Comparison of ENCODE assay signal across 1 cellular context in genomic region chr19:5585461-5586299, GRCh38.
TF ChIP-seq lines count a peak whose summit lies in the region.

No MANE protein-coding gene starts in this region.

TF ChIP-seq in K562, 482 proteins besides CTCF, POLR2A, EP300 and RAD21:
- TF ChIP-seq CBFA2T3 (IDR thresholded peaks at IDR 0.05), result peak; percentile 82
- peak; percentile 73; the same call in 1 of the 2 replicates for TF ChIP-seq MYNN (IDR thresholded peaks at IDR 0.05)
- TF ChIP-seq MYNN (CRISPR knock-in tag; IDR thresholded peaks at IDR 0.05), result no peak
- TF ChIP-seq KDM2B (CRISPR knock-in tag; IDR thresholded peaks at IDR 0.05), result no peak
- peak in 1 of 2 experiments; percentile 33 for TF ChIP-seq E2F6 (IDR thresholded peaks at IDR 0.05; ENCODE audit: borderline replicate concordance in 1 of 2, extremely low read depth in 1 of 2, insufficient read depth in 1 of 2, insufficient read length in 1 of 2, low read depth in 1 of 2, low read length in 1 of 2, poor library complexity in 1 of 2, severe bottlenecking in 1 of 2)
- peak; percentile 82 for TF ChIP-seq VEZF1 (CRISPR knock-in tag; IDR thresholded peaks at IDR 0.05)
- TF ChIP-seq RBM17 (IDR thresholded peaks at IDR 0.05; ENCODE audit: borderline replicate concordance, low read depth, low read length), result no peak
- TF ChIP-seq ARNT (IDR thresholded peaks at IDR 0.05), result 0 out of 4 replicates have a peak, but pooled peaks of 1 of the 2 experiments have one; percentile 54
- no peak for TF ChIP-seq TEAD1 (CRISPR knock-in tag; IDR thresholded peaks at IDR 0.05)
- TF ChIP-seq ZNF75A (CRISPR knock-in tag; IDR thresholded peaks at IDR 0.05), result no peak
- TF ChIP-seq MAZ (CRISPR knock-in tag; conservative IDR thresholded peaks at IDR 0.05 in 1 of 2, IDR thresholded peaks at IDR 0.05 in 1 of 2), result peak in 1 of 2 experiments; percentile 47; a peak in 1 of 4 replicates
- peak; percentile 62 for TF ChIP-seq EGR1 (conservative IDR thresholded peaks at IDR 0.05)
- 0 out of 4 replicates have a peak, but pooled peaks of 1 of the 2 experiments have one; percentile 24 for TF ChIP-seq MNT (conservative IDR thresholded peaks at IDR 0.05)
- TF ChIP-seq FOXA3 (CRISPR knock-in tag; conservative IDR thresholded peaks at IDR 0.05 in 1 of 2, IDR thresholded peaks at IDR 0.05 in 1 of 2), result no peak
- 0 out of 2 replicates have a peak, but pooled peaks have one; percentile 27 for TF ChIP-seq CBFB (CRISPR knock-in tag; IDR thresholded peaks at IDR 0.05)
- TF ChIP-seq MYC (IDR thresholded peaks at IDR 0.05; ENCODE audit: low read depth, low read length), result no peak
- no peak for TF ChIP-seq MYC (CRISPR knock-in tag; IDR thresholded peaks at IDR 0.05; ENCODE audit: borderline replicate concordance, low read depth)
- TF ChIP-seq POLR2AphosphoS5 (IDR thresholded peaks at IDR 0.05; ENCODE audit: control insufficient read depth, insufficient read depth, low read depth, low read length), result peak; percentile 56; the same call in 1 of the 2 replicates
- peak; percentile 97 for TF ChIP-seq ZBTB33 (CRISPR knock-in tag; IDR thresholded peaks at IDR 0.05)
- peak; percentile 71 for TF ChIP-seq POLR2G (IDR thresholded peaks at IDR 0.05; ENCODE audit: low read depth, low read length)
- TF ChIP-seq ZBTB7A (IDR thresholded peaks at IDR 0.05; ENCODE audit: borderline replicate concordance, control insufficient read depth, low read depth, low read length), result peak; percentile 81; the same call in 1 of the 2 replicates
- TF ChIP-seq HINFP (tag; conservative IDR thresholded peaks at IDR 0.05; ENCODE audit: low read depth), result no peak
- 0 out of 2 replicates have a peak, but pooled peaks have one; percentile 44 for TF ChIP-seq RNF2 (IDR thresholded peaks at IDR 0.05)
- TF ChIP-seq CEBPG (CRISPR knock-in tag; IDR thresholded peaks at IDR 0.05), result peak; percentile 21; the same call in 1 of the 2 replicates
- no peak for TF ChIP-seq CEBPG (tag; conservative IDR thresholded peaks at IDR 0.05 in 1 of 2, IDR thresholded peaks at IDR 0.05 in 1 of 2)
- TF ChIP-seq YY1 (IDR thresholded peaks at IDR 0.05; ENCODE audit: borderline replicate concordance in 1 of 3, control insufficient read depth in 1 of 3, extremely low read depth in 1 of 3, insufficient read depth in 3 of 3, insufficient read length in 1 of 3, insufficient replicate concordance in 2 of 3, low read depth in 1 of 3, low read length in 2 of 3), result peak in 1 of 3 experiments; percentile 6
- peak; percentile 57; the same call in 1 of the 2 replicates for TF ChIP-seq PML (IDR thresholded peaks at IDR 0.05; ENCODE audit: low read length)
- peak; percentile 39; the same call in 1 of the 2 replicates for TF ChIP-seq TAL1 (IDR thresholded peaks at IDR 0.05)
- 0 out of 2 replicates have a peak, but pooled peaks have one; percentile 16 for TF ChIP-seq FOXM1 (IDR thresholded peaks at IDR 0.05; ENCODE audit: low read depth)
- no peak for TF ChIP-seq FOXM1 (CRISPR knock-in tag; IDR thresholded peaks at IDR 0.05; ENCODE audit: low read depth)
- peak; percentile 64 for TF ChIP-seq NCOR1 (IDR thresholded peaks at IDR 0.05)
- peak; percentile 30; the same call in 1 of the 2 replicates for TF ChIP-seq PKNOX1 (IDR thresholded peaks at IDR 0.05)
- 0 out of 2 replicates have a peak, but pooled peaks have one; percentile 13 for TF ChIP-seq SMARCA4 (IDR thresholded peaks at IDR 0.05)
- TF ChIP-seq STAT5A (IDR thresholded peaks at IDR 0.05; ENCODE audit: borderline replicate concordance, low read length), result 0 out of 2 replicates have a peak, but pooled peaks have one; percentile 32
- 0 out of 2 replicates have a peak, but pooled peaks have one; percentile 27 for TF ChIP-seq MTA2 (IDR thresholded peaks at IDR 0.05; ENCODE audit: low read depth)
- TF ChIP-seq CBX1 (IDR thresholded peaks at IDR 0.05; ENCODE audit: low read depth), result 0 out of 2 replicates have a peak, but pooled peaks have one; percentile 31
- TF ChIP-seq RBM22 (IDR thresholded peaks at IDR 0.05; ENCODE audit: low read depth, low read length, poor library complexity, severe bottlenecking), result peak; percentile 13
- TF ChIP-seq TFAP4 (CRISPR knock-in tag; IDR thresholded peaks at IDR 0.05; ENCODE audit: borderline replicate concordance), result peak; percentile 50; the same call in 1 of the 2 replicates
- TF ChIP-seq CBFA2T2 (conservative IDR thresholded peaks at IDR 0.05), result peak; percentile 62
- TF ChIP-seq NFIC (IDR thresholded peaks at IDR 0.05), result peak; percentile 33
- TF ChIP-seq HMGN3 (IDR thresholded peaks at IDR 0.05; ENCODE audit: borderline replicate concordance, extremely low read depth, insufficient read length, low read depth, low read length), result peak; percentile 15
- TF ChIP-seq DPF2 (IDR thresholded peaks at IDR 0.05), result peak; percentile 46
- peak; percentile 44; the same call in 1 of the 2 replicates for TF ChIP-seq TOE1 (IDR thresholded peaks at IDR 0.05; ENCODE audit: borderline replicate concordance)
- TF ChIP-seq TOE1 (CRISPR knock-in tag; IDR thresholded peaks at IDR 0.05; ENCODE audit: borderline replicate concordance, low read depth), result no peak
- peak; percentile 46 for TF ChIP-seq RBFOX2 (IDR thresholded peaks at IDR 0.05; ENCODE audit: low read depth, low read length)
- TF ChIP-seq ZBTB8A (IDR thresholded peaks at IDR 0.05; ENCODE audit: partially characterized antibody), result no peak
- no peak for TF ChIP-seq ZNF518B (CRISPR knock-in tag; IDR thresholded peaks at IDR 0.05)
- peak; percentile 36; the same call in 1 of the 2 replicates for TF ChIP-seq KLF16 (IDR thresholded peaks at IDR 0.05)
- TF ChIP-seq TCF3 (CRISPR knock-in tag; IDR thresholded peaks at IDR 0.05), result peak; percentile 76
- no peak for TF ChIP-seq SMC3 (conservative IDR thresholded peaks at IDR 0.05; ENCODE audit: insufficient read depth, low read depth, low read length)
- TF ChIP-seq ARID1B (IDR thresholded peaks at IDR 0.05), result peak; percentile 71
